In genomic region chr2:190653931-190654330, GRCh38 we compare ENCODE assay signal across 21 cellular contexts.
"Had no signal": no experiment of that assay in that cellular context is flagged by ENCODE, and none has a peak within 500 bp of the region (broad histone marks: within the 10 kb centered on the region; RNA-seq: fewer than 3 reads in every experiment).

No MANE protein-coding gene starts in this region.

- FAIRE-seq: colon, endothelial cell of umbilical vein, TTC549 had no signal

- H3K4me3 ChIP-seq: dorsolateral prefrontal cortex, spleen, thyroid gland, upper lobe of right lung had no signal

- H3K9me3 ChIP-seq: heart right ventricle, spleen, thyroid gland, upper lobe of right lung had no signal

- H3K27me3 ChIP-seq: dorsolateral prefrontal cortex, heart right ventricle, spleen, thyroid gland, upper lobe of right lung had no signal

- ATAC-seq: activated CD8-positive, alpha-beta T cell treated with anti-CD3 and anti-CD28 coated beads, Interleukin-2, amount 10 ng/mL, durations not matched to agents 7 days and 5 days; effector memory CD8-positive, alpha-beta T cell; heart right ventricle; left ventricle myocardium superior; natural killer cell; T-cell; upper lobe of right lung had no signal

- DNase-seq: activated CD4-positive, alpha-beta T cell treated with anti-CD3 and anti-CD28 coated beads for 1 hour; activated CD4-positive, alpha-beta T cell treated with anti-CD3 and anti-CD28 coated beads, Interleukin-2, amount 50 U/mL, for 1 hour; activated CD8-positive, alpha-beta T cell treated with anti-CD3 and anti-CD28 coated beads, Interleukin-2, amount 10 ng/mL, durations not matched to agents 7 days and 5 days; activated gamma-delta T cell treated with Interleukin-2 at 50 U/mL for 16 hours; anterior cingulate cortex; dorsolateral prefrontal cortex; effector memory CD8-positive, alpha-beta T cell; heart right ventricle; left ventricle myocardium superior; midbrain; natural killer cell; spleen; stimulated activated CD4-positive, alpha-beta T cell treated with anti-CD3 and anti-CD28 coated beads, Interleukin-4, amount 100 ng/mL, for 4 hours; substantia nigra; T-cell; thyroid gland; upper lobe of right lung; WERI-Rb-1 had no signal

- H3K27ac ChIP-seq: spleen, thyroid gland, upper lobe of right lung, WERI-Rb-1 had no signal

- H3K36me3 ChIP-seq: thyroid gland, upper lobe of right lung had no signal
